Comparison of ENCODE assay signal across 8 cellular contexts in genomic region chr1:205505791-205506190, GRCh38. TPM values are rescaled to one million over a fixed set of nuclear protein-coding genes. Genes with fewer than 3 reads are reported as not detected.
A peak's percentile ranks its signal among the peaks of the same experiment; 100 is the strongest.
DNase-seq lines count a peak whose midpoint lies in the region; ATAC-seq and TF ChIP-seq lines count a peak whose summit lies in the region.

No MANE protein-coding gene starts in this region.

- peak overlapping the region in 3 of 11 experiments; percentile 80 to 83 (median 82); a peak in 3 of 22 replicates for H3K27ac ChIP-seq in BLaER1 treated with 17β-estradiol and CSF1 and Interleukin-3, amounts not matched to agents 10 nM and 100 nM
- no peak overlapping the region for H3K27ac ChIP-seq in cardiac muscle cell

- peak overlapping the region; percentile 92 to 100 (median 98) for H3K4me2 ChIP-seq in BLaER1 treated with 17β-estradiol and CSF1 and Interleukin-3, amounts not matched to agents 10 nM and 100 nM

- H4K20me1 ChIP-seq in BLaER1 treated with 17β-estradiol and CSF1 and Interleukin-3, amounts not matched to agents 10 nM and 100 nM: peaks cover 0 to 31% (median 22%) of the 10 kb centered on the region in 11 experiments; a peak in 15 of 22 replicates

- H3K36me3 ChIP-seq in BLaER1 treated with 17β-estradiol and CSF1 and Interleukin-3, amounts not matched to agents 10 nM and 100 nM: no peaks in the 10 kb centered on the region
- no peaks in the 10 kb centered on the region for H3K36me3 ChIP-seq in cardiac muscle cell

- peaks cover 17 to 50% (median 38%) of the 10 kb centered on the region in 10 experiments for H3K4me1 ChIP-seq in BLaER1 treated with 17β-estradiol and CSF1 and Interleukin-3, amounts not matched to agents 10 nM and 100 nM
- peaks cover 11% of the 10 kb centered on the region for H3K4me1 ChIP-seq in cardiac muscle cell (ENCODE audit: low read depth)

- H3K9ac ChIP-seq in BLaER1 treated with 17β-estradiol and CSF1 and Interleukin-3, amounts not matched to agents 10 nM and 100 nM: peak overlapping the region; percentile 75 to 85 (median 81); a peak in 15 of 22 replicates

- no peaks in the 10 kb centered on the region for H3K9me3 ChIP-seq in BLaER1 treated with 17β-estradiol and CSF1 and Interleukin-3, amounts not matched to agents 10 nM and 100 nM (replicated peaks in 1 of 11)
- H3K9me3 ChIP-seq in cardiac muscle cell (ENCODE audit: low read depth): no peaks in the 10 kb centered on the region

- peak; percentile 24 for DNase-seq in RPMI7951 (ENCODE audit: low read depth)
- no peak for DNase-seq in cardiac muscle cell (ENCODE audit: low read depth in 1 of 2, low spot score in 1 of 2)
- peak; percentile 35 for DNase-seq in occipital lobe (lab: John Stamatoyannopoulos, UW)
- no peak for DNase-seq in SKM-1 treated with dmso at 0.1 percent for 144 hours (lab: John Stamatoyannopoulos, UW; ENCODE audit: unreplicated experiment)
- DNase-seq in DMS153 treated with DMSO at 0.1 percent for 48 hours (lab: John Stamatoyannopoulos, UW; ENCODE audit: unreplicated experiment): no peak
- DNase-seq in DMS114 treated with DMSO at 0.1 percent for 48 hours (lab: John Stamatoyannopoulos, UW; ENCODE audit: unreplicated experiment): no peak

- no peak for TF ChIP-seq CTCF in cardiac muscle cell (IDR thresholded peaks at IDR 0.05; ENCODE audit: low read depth, low read length)

- H3K27me3 ChIP-seq in BLaER1 treated with 17β-estradiol and CSF1 and Interleukin-3, amounts not matched to agents 10 nM and 100 nM: no peaks in the 10 kb centered on the region
- no peaks in the 10 kb centered on the region for H3K27me3 ChIP-seq in cardiac muscle cell

- H3K4me3 ChIP-seq in BLaER1 treated with 17β-estradiol and CSF1 and Interleukin-3, amounts not matched to agents 10 nM and 100 nM: peak overlapping the region; percentile 66 to 82 (median 76)
- H3K4me3 ChIP-seq in cardiac muscle cell: peak overlapping the region; percentile 51

- ATAC-seq in HG03342 (IDR thresholded peaks at IDR 0.05; ENCODE audit: unreplicated experiment): no peak

RNA-seq across cellular contexts. Expression of gene CDK18, which starts 1.3 kb away (rescaled TPM):
- under 0.01 and 0.36 TPM in 2 replicates for total RNA-seq in RPMI7951 (2014; rRNA removed; shearing (Covaris generic))
- total RNA-seq in cardiac muscle cell: 22.3 and 42.0 TPM in 2 replicates
- 29.8 and 46.2 TPM in 2 replicates for polyA plus RNA-seq in cardiac muscle cell
- total RNA-seq in occipital lobe: 0.16 TPM

RNA-seq across cellular contexts. Expression of gene BLACAT1, which starts 49.9 kb away (rescaled TPM):
- total RNA-seq in RPMI7951 (2014; rRNA removed; shearing (Covaris generic)): not detected in 2 replicates
- total RNA-seq in cardiac muscle cell (0.56 and 0.66 TPM in 2 replicates), occipital lobe (0.94 TPM)
- 0.86 TPM in 1 of 2 replicates, not detected in the other for polyA plus RNA-seq in cardiac muscle cell

Comparison
In these comparisons a context has a peak if more than half of its experiments do, and no peak if none do; other contexts are left out.
1. DNase-seq: peak in RPMI7951 (single experiment) and occipital lobe (single experiment); none in cardiac muscle cell (0 of 2), SKM-1 treated with dmso at 0.1 percent for 144 hours (single experiment), DMS153 treated with DMSO at 0.1 percent for 48 hours (single experiment) and DMS114 treated with DMSO at 0.1 percent for 48 hours (single experiment).
2. RNA of gene CDK18, which starts 1.3 kb away (total RNA-seq): 22.3 to 42.0 TPM in cardiac muscle cell; under 0.01 to 0.36 TPM in RPMI7951 and 0.16 TPM in occipital lobe (single experiment); every median in the first group is over 10 times any median in the second.